1 cellular context compared by ENCODE assay signal in the genomic region with DNA sequence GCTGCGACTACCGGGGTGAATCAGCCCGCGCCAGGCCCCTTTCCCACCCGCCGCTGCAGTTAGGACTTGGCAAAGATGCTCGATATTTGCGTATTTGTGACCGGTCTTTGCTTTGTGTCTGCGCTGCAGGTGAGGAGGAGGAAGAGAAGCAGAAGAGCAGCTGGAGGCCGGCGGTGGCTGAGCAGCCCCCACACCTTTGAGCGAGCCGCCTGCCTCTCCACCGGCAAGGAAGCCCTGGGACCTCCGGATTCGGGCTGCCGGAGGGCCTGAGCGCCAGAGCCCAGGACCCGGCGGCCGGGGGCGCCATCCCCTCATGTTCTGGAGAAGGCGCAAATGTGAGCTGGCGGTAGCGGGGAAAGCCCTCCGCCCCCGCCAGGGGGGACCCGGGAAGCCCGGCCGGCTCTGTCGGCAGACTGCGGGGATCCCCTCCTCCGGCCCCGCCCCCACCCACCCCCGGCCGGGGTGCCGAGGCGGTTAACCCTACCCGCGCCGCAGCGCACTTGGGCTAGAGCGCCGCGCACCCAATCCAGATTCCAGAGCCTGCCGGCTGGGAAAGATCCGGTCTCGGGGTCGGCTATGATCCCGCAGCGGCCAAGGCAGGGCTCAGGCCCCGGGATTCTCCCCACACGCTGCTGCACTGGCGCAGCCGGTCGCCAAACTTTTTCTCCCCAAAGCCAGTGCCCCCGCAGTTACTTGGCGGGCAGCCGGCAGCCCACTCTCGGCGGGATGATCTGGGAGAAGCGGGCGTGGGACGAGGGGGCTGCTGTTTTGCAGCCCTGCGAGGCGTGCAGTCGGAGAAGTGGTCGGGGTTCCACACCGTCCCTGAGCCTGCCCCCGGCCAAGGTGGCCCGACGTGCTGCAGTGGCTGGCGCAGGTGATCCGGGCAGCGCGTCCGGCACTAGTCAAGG.
A peak's percentile ranks its signal among the peaks of the same experiment; 100 is the strongest.
TF ChIP-seq lines count a peak whose summit lies in the region.

No MANE protein-coding gene starts in this region.

TF ChIP-seq in GM12878, 131 proteins besides CTCF, POLR2A, EP300 and RAD21 (continued from another document):
- TF ChIP-seq RELA (IDR thresholded peaks at IDR 0.05; ENCODE audit: borderline replicate concordance, partially characterized antibody) (peak; percentile 56), CREM (IDR thresholded peaks at IDR 0.05; ENCODE audit: low read depth) (peak; percentile 19; the same call in 1 of the 2 replicates), SIN3A (IDR thresholded peaks at IDR 0.05; ENCODE audit: low read depth, low read length) (peak; percentile 37; the same call in 1 of the 2 replicates), CHD4 (IDR thresholded peaks at IDR 0.05) (no peak), TBL1XR1 (IDR thresholded peaks at IDR 0.05; ENCODE audit: low read depth, low read length) (peak; percentile 97), SMC3 (IDR thresholded peaks at IDR 0.05; ENCODE audit: borderline replicate concordance, low read length) (peak; percentile 81; the same call in 1 of the 2 replicates)
- TF ChIP-seq, protein P1, sequence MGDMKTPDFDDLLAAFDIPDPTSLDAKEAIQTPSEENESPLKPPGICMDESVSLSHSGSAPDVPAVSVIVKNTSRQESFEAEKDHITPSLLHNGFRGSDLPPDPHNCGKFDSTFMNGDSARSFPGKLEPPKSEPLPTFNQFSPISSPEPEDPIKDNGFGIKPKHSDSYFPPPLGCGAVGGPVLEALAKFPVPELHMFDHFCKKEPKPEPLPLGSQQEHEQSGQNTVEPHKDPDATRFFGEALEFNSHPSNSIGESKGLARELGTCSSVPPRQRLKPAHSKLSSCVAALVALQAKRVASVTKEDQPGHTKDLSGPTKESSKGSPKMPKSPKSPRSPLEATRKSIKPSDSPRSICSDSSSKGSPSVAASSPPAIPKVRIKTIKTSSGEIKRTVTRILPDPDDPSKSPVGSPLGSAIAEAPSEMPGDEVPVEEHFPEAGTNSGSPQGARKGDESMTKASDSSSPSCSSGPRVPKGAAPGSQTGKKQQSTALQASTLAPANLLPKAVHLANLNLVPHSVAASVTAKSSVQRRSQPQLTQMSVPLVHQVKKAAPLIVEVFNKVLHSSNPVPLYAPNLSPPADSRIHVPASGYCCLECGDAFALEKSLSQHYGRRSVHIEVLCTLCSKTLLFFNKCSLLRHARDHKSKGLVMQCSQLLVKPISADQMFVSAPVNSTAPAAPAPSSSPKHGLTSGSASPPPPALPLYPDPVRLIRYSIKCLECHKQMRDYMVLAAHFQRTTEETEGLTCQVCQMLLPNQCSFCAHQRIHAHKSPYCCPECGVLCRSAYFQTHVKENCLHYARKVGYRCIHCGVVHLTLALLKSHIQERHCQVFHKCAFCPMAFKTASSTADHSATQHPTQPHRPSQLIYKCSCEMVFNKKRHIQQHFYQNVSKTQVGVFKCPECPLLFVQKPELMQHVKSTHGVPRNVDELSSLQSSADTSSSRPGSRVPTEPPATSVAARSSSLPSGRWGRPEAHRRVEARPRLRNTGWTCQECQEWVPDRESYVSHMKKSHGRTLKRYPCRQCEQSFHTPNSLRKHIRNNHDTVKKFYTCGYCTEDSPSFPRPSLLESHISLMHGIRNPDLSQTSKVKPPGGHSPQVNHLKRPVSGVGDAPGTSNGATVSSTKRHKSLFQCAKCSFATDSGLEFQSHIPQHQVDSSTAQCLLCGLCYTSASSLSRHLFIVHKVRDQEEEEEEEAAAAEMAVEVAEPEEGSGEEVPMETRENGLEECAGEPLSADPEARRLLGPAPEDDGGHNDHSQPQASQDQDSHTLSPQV (IDR thresholded peaks at IDR 0.05), result peak; percentile 87; the same call in 1 of the 2 replicates
- TF ChIP-seq, protein P2, sequence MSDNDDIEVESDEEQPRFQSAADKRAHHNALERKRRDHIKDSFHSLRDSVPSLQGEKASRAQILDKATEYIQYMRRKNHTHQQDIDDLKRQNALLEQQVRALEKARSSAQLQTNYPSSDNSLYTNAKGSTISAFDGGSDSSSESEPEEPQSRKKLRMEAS (IDR thresholded peaks at IDR 0.05; ENCODE audit: low read depth, low read length), result no peak
